ENCODE assay signal across 13 cellular contexts in the genomic region with DNA sequence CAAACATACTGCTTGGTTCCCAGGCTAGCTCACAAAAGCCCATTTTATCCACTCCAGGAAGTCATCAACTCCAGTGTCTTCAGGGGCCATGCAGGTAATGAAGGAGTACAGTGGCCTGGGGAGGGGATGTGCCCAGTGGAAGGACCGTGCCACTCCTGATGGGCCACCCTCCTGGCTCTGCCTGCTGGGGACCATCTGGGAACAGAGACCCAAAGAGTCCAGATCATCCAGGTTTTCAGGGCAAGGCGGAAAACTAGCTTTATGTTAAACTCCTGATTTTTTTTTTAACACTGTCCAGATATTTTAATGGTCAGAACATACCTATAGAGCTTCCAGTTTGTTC.
DNase-seq lines count a peak whose midpoint lies in the region; ATAC-seq and TF ChIP-seq lines count a peak whose summit lies in the region.
"Had no signal": no experiment of that assay in that cellular context is flagged by ENCODE, and none has a peak within 500 bp of the region (broad histone marks: within the 10 kb centered on the region; RNA-seq: fewer than 3 reads in every experiment).

No MANE protein-coding gene starts in this region.

- intact Hi-C loops in right cardiac atrium (cut with DNase I) = loop anchor here in 2 of 4 donors (5.0 to 10.0 kb wide), 2 partner anchors 40 to 137 kb away; no protein-coding TSS in a partner anchor

- H3K27me3 Mint-ChIP-seq in CD8-positive, alpha-beta memory T cell = peaks cover 4% of the 10 kb centered on the region in 2 donors

- H3K27ac ChIP-seq in CD8-positive, alpha-beta memory T cell (ENCODE audit: low read depth, low read length) = no peak overlapping the region
- peak overlapping the region; percentile 97 for H3K27ac ChIP-seq in VCaP
- H3K27ac ChIP-seq in right cardiac atrium (ENCODE audit: low read length) = peak overlapping the region; percentile 81
- H3K27ac ChIP-seq in skeletal muscle tissue (ENCODE audit: low read depth, low read length) = peak overlapping the region; percentile 100

- H3K27ac Mint-ChIP-seq in CD8-positive, alpha-beta memory T cell = peak overlapping the region; percentile 75 to 99 (median 98)
- H3K27ac Mint-ChIP-seq: H9 had no signal

- peaks cover 0 to 3% (median 0%) of the 10 kb centered on the region in 5 donors for H3K9me3 Mint-ChIP-seq in CD8-positive, alpha-beta memory T cell
- H3K9me3 Mint-ChIP-seq: H9 had no signal

- H3K9ac ChIP-seq in skeletal muscle tissue (ENCODE audit: low read depth in 1 of 3, low read length in 3 of 3) = peak overlapping the region in 1 of 3 donors; percentile 79

- no peaks in the 10 kb centered on the region for H3K36me3 ChIP-seq in CD8-positive, alpha-beta memory T cell (ENCODE audit: insufficient read depth, low read length)
- no peaks in the 10 kb centered on the region for H3K36me3 ChIP-seq in skeletal muscle tissue (ENCODE audit: control insufficient read depth in 3 of 3, insufficient read depth in 3 of 3, low read length in 3 of 3)

- H3K4me1 ChIP-seq in CD8-positive, alpha-beta memory T cell (ENCODE audit: insufficient read depth, low read length) = peaks cover 86% of the 10 kb centered on the region
- H3K4me1 ChIP-seq in right cardiac atrium (ENCODE audit: control insufficient read depth, insufficient read depth, low read length) (peaks cover 44% of the 10 kb centered on the region), skeletal muscle tissue (ENCODE audit: control insufficient read depth in 3 of 3, insufficient read depth in 3 of 3, low read length in 3 of 3) (peaks cover 72 to 76% (median 73%) of the 10 kb centered on the region in 3 donors)

- TF ChIP-seq CTCF in VCaP (conservative IDR thresholded peaks at IDR 0.05) = no peak

- 91% methylated on average over 2 of the region's 2 CpGs for whole genome bisulfite sequencing in right cardiac atrium

- H3K4me3 ChIP-seq in CD8-positive, alpha-beta memory T cell (ENCODE audit: low read length) = no peak overlapping the region
- H3K4me3 ChIP-seq in right cardiac atrium (ENCODE audit: low read length) (no peak overlapping the region), skeletal muscle tissue (ENCODE audit: low read length in 3 of 3) (no peak overlapping the region)

- CTCF ChIA-PET in CD8-positive, alpha-beta memory T cell (lab: Charles Lee) = interaction anchor here (1.1 to 28.2 kb wide), 7 partner anchors 13 to 136 kb away, joined by 3 to 435 read pairs (median 4); no protein-coding TSS in a partner anchor

- peaks cover 83 to 99% (median 95%) of the 10 kb centered on the region in 3 donors for H3K4me1 Mint-ChIP-seq in CD8-positive, alpha-beta memory T cell

- ATAC-seq in right cardiac atrium (no peak), GM21423 (IDR thresholded peaks at IDR 0.05; ENCODE audit: unreplicated experiment) (no peak)

- no peak for DNase-seq in CD8-positive, alpha-beta memory T cell
- DNase-seq in right cardiac atrium (no peak), glomerular visceral epithelial cell (ENCODE audit: extremely low spot score) (no peak), COLO668 (lab: John Stamatoyannopoulos, UW; ENCODE audit: unreplicated experiment) (no peak), Kasumi-1 (lab: John Stamatoyannopoulos, UW) (no peak)
- DNase-seq: activated gamma-delta T cell treated with Interleukin-2 at 50 U/mL for 16 hours, H9, MV-4-11, NCI-H774, T1000 had no signal

- POLR2A ChIA-PET in CD8-positive, alpha-beta memory T cell (lab: Charles Lee) = interaction anchor here (0.6 to 2.6 kb wide), 2 partner anchors 8 to 40 kb away, joined by 4 to 20 read pairs; no protein-coding TSS in a partner anchor

- H3K27me3 ChIP-seq in CD8-positive, alpha-beta memory T cell (ENCODE audit: insufficient read depth, low read length, poor library complexity, severe bottlenecking) = no peaks in the 10 kb centered on the region
- H3K27me3 ChIP-seq in right cardiac atrium (ENCODE audit: control insufficient read depth, insufficient read depth) (no peaks in the 10 kb centered on the region), skeletal muscle tissue (ENCODE audit: control insufficient read depth in 3 of 3, insufficient read depth in 3 of 3, low read length in 3 of 3) (no peaks in the 10 kb centered on the region)

- H3K36me3 Mint-ChIP-seq in CD8-positive, alpha-beta memory T cell = peaks cover 0 to 15% (median 7%) of the 10 kb centered on the region in 3 donors

- H3K4me3 Mint-ChIP-seq in CD8-positive, alpha-beta memory T cell = peak overlapping the region in 2 of 7 donors; percentile 9 to 86
- H3K4me3 Mint-ChIP-seq: H9 had no signal

- H3K9me3 ChIP-seq in CD8-positive, alpha-beta memory T cell (ENCODE audit: low read length) = no peaks in the 10 kb centered on the region
- H3K9me3 ChIP-seq in right cardiac atrium (ENCODE audit: control insufficient read depth, low read length) (no peaks in the 10 kb centered on the region), skeletal muscle tissue (ENCODE audit: control insufficient read depth in 3 of 3, low read length in 3 of 3) (no peaks in the 10 kb centered on the region)
